Comparison of ENCODE assay signal across 1 cellular context in the genomic region with DNA sequence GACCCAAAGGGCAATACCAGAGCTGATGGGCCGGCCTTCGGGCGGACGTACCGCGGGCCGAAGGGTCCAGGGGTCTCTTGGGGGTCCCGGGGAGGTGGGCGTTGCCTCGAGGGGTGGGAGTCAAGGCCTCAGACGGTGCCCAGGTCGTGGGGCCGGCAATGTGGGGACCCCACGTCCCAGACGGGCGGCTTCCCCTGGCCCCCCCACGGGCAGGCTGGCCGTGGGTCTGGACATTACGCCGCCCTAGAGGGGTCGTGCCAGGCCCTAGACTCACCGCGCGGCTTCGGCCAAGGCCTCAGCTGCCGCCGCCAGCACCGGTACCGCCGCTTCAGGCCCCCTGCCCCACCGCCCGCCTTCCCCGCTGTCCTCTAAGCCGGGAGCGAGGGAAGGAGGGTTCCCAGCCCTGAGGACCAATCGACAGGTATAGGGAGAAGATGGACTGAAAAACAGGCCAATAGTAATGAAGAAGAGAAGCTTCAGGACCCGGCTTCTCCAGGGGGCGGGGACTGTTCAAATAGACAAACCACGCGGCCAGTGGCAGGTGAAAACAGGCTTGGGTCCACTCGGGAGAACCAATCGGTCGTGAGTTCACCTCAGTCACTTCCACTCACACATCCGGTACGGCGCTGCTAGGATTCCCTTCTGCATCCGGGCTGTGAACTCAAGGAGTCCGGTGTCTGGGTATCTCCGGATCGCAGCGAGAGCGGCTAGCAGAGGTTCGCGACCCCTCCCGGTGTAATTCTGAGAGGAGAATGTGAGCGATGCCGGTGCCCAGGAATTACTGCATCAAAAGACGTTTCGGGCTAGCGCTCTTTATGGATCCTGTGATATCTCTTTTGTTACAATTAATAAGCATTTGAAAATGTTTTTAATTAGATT.
A peak's percentile ranks its signal among the peaks of the same experiment; 100 is the strongest.
TF ChIP-seq lines count a peak whose summit lies in the region.

A gene (minus strand): TSS at position 381 of the 879 bp plus-strand sequence. CDS start 3,142 bp downstream, outside the sequence.

TF ChIP-seq in HepG2, 621 proteins besides CTCF, POLR2A, EP300 and RAD21 (continued from another document and continues in another):
- TF ChIP-seq, protein P1, sequence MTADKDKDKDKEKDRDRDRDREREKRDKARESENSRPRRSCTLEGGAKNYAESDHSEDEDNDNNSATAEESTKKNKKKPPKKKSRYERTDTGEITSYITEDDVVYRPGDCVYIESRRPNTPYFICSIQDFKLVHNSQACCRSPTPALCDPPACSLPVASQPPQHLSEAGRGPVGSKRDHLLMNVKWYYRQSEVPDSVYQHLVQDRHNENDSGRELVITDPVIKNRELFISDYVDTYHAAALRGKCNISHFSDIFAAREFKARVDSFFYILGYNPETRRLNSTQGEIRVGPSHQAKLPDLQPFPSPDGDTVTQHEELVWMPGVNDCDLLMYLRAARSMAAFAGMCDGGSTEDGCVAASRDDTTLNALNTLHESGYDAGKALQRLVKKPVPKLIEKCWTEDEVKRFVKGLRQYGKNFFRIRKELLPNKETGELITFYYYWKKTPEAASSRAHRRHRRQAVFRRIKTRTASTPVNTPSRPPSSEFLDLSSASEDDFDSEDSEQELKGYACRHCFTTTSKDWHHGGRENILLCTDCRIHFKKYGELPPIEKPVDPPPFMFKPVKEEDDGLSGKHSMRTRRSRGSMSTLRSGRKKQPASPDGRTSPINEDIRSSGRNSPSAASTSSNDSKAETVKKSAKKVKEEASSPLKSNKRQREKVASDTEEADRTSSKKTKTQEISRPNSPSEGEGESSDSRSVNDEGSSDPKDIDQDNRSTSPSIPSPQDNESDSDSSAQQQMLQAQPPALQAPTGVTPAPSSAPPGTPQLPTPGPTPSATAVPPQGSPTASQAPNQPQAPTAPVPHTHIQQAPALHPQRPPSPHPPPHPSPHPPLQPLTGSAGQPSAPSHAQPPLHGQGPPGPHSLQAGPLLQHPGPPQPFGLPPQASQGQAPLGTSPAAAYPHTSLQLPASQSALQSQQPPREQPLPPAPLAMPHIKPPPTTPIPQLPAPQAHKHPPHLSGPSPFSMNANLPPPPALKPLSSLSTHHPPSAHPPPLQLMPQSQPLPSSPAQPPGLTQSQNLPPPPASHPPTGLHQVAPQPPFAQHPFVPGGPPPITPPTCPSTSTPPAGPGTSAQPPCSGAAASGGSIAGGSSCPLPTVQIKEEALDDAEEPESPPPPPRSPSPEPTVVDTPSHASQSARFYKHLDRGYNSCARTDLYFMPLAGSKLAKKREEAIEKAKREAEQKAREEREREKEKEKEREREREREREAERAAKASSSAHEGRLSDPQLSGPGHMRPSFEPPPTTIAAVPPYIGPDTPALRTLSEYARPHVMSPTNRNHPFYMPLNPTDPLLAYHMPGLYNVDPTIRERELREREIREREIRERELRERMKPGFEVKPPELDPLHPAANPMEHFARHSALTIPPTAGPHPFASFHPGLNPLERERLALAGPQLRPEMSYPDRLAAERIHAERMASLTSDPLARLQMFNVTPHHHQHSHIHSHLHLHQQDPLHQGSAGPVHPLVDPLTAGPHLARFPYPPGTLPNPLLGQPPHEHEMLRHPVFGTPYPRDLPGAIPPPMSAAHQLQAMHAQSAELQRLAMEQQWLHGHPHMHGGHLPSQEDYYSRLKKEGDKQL (CRISPR knock-in tag; IDR thresholded peaks at IDR 0.05; ENCODE audit: low read depth), result 0 out of 2 replicates have a peak, but pooled peaks have one; percentile 33
- TF ChIP-seq HDAC2 (CRISPR knock-in tag; IDR thresholded peaks at IDR 0.05) (peak; percentile 87; the same call in 1 of the 2 replicates), NONO (IDR thresholded peaks at IDR 0.05) (no peak), NONO (CRISPR knock-in tag; conservative IDR thresholded peaks at IDR 0.05) (0 out of 2 replicates have a peak, but pooled peaks have one; percentile 61), ZNF552 (CRISPR knock-in tag; IDR thresholded peaks at IDR 0.05; ENCODE audit: borderline replicate concordance) (no peak), ZNF816 (CRISPR knock-in tag; IDR thresholded peaks at IDR 0.05; ENCODE audit: borderline replicate concordance) (no peak), ZZZ3 (CRISPR knock-in tag; IDR thresholded peaks at IDR 0.05; ENCODE audit: borderline replicate concordance) (peak; percentile 49; the same call in 1 of the 2 replicates), SP4 (CRISPR knock-in tag; IDR thresholded peaks at IDR 0.05) (peak; percentile 91), ZNF253 (CRISPR knock-in tag; IDR thresholded peaks at IDR 0.05; ENCODE audit: borderline replicate concordance) (no peak), ZFP1 (CRISPR knock-in tag; IDR thresholded peaks at IDR 0.05) (0 out of 2 replicates have a peak, but pooled peaks have one; percentile 55), SIN3B (IDR thresholded peaks at IDR 0.05; ENCODE audit: low read length) (peak; percentile 80; the same call in 1 of the 2 replicates), TBL1XR1 (IDR thresholded peaks at IDR 0.05; ENCODE audit: borderline replicate concordance, low read length, partially characterized antibody) (peak; percentile 69), KDM6A (CRISPR knock-in tag; IDR thresholded peaks at IDR 0.05; ENCODE audit: low read depth) (0 out of 2 replicates have a peak, but pooled peaks have one; percentile 13), RFXAP (CRISPR knock-in tag; IDR thresholded peaks at IDR 0.05; ENCODE audit: borderline replicate concordance) (peak; percentile 54), PHF5A (CRISPR knock-in tag; IDR thresholded peaks at IDR 0.05; ENCODE audit: low read depth, unreplicated experiment) (peak; percentile 60), RXRB (CRISPR knock-in tag; IDR thresholded peaks at IDR 0.05; ENCODE audit: borderline replicate concordance) (peak; percentile 74; the same call in 1 of the 2 replicates), KDM1A (CRISPR knock-in tag; IDR thresholded peaks at IDR 0.05) (no peak), SP2 (CRISPR knock-in tag; IDR thresholded peaks at IDR 0.05) (peak; percentile 98), POLR2AphosphoS5 (IDR thresholded peaks at IDR 0.05; ENCODE audit: low read depth, low read length) (peak; percentile 79), REXO4 (CRISPR knock-in tag; IDR thresholded peaks at IDR 0.05; ENCODE audit: borderline replicate concordance) (no peak), KLF12 (CRISPR knock-in tag; IDR thresholded peaks at IDR 0.05; ENCODE audit: borderline replicate concordance) (peak; percentile 79; the same call in 1 of the 2 replicates), SP5 (CRISPR knock-in tag; IDR thresholded peaks at IDR 0.05; ENCODE audit: borderline replicate concordance, low read depth) (0 out of 2 replicates have a peak, but pooled peaks have one; percentile 24), TCF12 (IDR thresholded peaks at IDR 0.05) (no peak), TCF12 (CRISPR knock-in tag; IDR thresholded peaks at IDR 0.05) (no peak), ESRRA (CRISPR knock-in tag; IDR thresholded peaks at IDR 0.05; ENCODE audit: low read depth) (peak; percentile 50; the same call in 1 of the 2 replicates), FOXO1 (CRISPR knock-in tag; IDR thresholded peaks at IDR 0.05) (no peak; the same call in 1 of the 2 replicates), FOSL1 (CRISPR knock-in tag; IDR thresholded peaks at IDR 0.05; ENCODE audit: borderline replicate concordance) (no peak), MXD4 (CRISPR knock-in tag; IDR thresholded peaks at IDR 0.05) (0 out of 2 replicates have a peak, but pooled peaks have one; percentile 52)
- TF ChIP-seq, protein P2, sequence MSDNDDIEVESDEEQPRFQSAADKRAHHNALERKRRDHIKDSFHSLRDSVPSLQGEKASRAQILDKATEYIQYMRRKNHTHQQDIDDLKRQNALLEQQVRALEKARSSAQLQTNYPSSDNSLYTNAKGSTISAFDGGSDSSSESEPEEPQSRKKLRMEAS (IDR thresholded peaks at IDR 0.05), result peak; percentile 59
- TF ChIP-seq, protein P3, sequence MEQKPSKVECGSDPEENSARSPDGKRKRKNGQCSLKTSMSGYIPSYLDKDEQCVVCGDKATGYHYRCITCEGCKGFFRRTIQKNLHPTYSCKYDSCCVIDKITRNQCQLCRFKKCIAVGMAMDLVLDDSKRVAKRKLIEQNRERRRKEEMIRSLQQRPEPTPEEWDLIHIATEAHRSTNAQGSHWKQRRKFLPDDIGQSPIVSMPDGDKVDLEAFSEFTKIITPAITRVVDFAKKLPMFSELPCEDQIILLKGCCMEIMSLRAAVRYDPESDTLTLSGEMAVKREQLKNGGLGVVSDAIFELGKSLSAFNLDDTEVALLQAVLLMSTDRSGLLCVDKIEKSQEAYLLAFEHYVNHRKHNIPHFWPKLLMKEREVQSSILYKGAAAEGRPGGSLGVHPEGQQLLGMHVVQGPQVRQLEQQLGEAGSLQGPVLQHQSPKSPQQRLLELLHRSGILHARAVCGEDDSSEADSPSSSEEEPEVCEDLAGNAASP (CRISPR knock-in tag; IDR thresholded peaks at IDR 0.05; ENCODE audit: borderline replicate concordance), result peak; percentile 78; the same call in 1 of the 2 replicates
- TF ChIP-seq, protein P4, sequence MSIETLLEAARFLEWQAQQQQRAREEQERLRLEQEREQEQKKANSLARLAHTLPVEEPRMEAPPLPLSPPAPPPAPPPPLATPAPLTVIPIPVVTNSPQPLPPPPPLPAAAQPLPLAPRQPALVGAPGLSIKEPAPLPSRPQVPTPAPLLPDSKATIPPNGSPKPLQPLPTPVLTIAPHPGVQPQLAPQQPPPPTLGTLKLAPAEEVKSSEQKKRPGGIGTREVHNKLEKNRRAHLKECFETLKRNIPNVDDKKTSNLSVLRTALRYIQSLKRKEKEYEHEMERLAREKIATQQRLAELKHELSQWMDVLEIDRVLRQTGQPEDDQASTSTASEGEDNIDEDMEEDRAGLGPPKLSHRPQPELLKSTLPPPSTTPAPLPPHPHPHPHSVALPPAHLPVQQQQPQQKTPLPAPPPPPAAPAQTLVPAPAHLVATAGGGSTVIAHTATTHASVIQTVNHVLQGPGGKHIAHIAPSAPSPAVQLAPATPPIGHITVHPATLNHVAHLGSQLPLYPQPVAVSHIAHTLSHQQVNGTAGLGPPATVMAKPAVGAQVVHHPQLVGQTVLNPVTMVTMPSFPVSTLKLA (IDR thresholded peaks at IDR 0.05), result peak; percentile 73
- TF ChIP-seq, protein P5, sequence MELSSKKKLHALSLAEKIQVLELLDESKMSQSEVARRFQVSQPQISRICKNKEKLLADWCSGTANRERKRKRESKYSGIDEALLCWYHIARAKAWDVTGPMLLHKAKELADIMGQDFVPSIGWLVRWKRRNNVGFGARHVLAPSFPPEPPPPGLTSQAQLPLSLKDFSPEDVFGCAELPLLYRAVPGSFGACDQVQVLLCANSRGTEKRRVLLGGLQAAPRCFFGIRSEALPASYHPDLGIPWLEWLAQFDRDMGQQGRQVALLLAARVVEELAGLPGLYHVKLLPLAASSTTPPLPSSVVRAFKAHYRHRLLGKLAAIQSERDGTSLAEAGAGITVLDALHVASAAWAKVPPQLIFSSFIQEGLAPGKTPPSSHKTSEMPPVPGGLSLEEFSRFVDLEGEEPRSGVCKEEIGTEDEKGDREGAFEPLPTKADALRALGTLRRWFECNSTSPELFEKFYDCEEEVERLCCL (CRISPR knock-in tag; IDR thresholded peaks at IDR 0.05; ENCODE audit: borderline replicate concordance), result no peak; the same call in 1 of the 2 replicates
- TF ChIP-seq, protein P6, sequence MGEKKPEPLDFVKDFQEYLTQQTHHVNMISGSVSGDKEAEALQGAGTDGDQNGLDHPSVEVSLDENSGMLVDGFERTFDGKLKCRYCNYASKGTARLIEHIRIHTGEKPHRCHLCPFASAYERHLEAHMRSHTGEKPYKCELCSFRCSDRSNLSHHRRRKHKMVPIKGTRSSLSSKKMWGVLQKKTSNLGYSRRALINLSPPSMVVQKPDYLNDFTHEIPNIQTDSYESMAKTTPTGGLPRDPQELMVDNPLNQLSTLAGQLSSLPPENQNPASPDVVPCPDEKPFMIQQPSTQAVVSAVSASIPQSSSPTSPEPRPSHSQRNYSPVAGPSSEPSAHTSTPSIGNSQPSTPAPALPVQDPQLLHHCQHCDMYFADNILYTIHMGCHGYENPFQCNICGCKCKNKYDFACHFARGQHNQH (CRISPR knock-in tag; IDR thresholded peaks at IDR 0.05), result peak; percentile 75; the same call in 1 of the 2 replicates
- TF ChIP-seq, protein P7, sequence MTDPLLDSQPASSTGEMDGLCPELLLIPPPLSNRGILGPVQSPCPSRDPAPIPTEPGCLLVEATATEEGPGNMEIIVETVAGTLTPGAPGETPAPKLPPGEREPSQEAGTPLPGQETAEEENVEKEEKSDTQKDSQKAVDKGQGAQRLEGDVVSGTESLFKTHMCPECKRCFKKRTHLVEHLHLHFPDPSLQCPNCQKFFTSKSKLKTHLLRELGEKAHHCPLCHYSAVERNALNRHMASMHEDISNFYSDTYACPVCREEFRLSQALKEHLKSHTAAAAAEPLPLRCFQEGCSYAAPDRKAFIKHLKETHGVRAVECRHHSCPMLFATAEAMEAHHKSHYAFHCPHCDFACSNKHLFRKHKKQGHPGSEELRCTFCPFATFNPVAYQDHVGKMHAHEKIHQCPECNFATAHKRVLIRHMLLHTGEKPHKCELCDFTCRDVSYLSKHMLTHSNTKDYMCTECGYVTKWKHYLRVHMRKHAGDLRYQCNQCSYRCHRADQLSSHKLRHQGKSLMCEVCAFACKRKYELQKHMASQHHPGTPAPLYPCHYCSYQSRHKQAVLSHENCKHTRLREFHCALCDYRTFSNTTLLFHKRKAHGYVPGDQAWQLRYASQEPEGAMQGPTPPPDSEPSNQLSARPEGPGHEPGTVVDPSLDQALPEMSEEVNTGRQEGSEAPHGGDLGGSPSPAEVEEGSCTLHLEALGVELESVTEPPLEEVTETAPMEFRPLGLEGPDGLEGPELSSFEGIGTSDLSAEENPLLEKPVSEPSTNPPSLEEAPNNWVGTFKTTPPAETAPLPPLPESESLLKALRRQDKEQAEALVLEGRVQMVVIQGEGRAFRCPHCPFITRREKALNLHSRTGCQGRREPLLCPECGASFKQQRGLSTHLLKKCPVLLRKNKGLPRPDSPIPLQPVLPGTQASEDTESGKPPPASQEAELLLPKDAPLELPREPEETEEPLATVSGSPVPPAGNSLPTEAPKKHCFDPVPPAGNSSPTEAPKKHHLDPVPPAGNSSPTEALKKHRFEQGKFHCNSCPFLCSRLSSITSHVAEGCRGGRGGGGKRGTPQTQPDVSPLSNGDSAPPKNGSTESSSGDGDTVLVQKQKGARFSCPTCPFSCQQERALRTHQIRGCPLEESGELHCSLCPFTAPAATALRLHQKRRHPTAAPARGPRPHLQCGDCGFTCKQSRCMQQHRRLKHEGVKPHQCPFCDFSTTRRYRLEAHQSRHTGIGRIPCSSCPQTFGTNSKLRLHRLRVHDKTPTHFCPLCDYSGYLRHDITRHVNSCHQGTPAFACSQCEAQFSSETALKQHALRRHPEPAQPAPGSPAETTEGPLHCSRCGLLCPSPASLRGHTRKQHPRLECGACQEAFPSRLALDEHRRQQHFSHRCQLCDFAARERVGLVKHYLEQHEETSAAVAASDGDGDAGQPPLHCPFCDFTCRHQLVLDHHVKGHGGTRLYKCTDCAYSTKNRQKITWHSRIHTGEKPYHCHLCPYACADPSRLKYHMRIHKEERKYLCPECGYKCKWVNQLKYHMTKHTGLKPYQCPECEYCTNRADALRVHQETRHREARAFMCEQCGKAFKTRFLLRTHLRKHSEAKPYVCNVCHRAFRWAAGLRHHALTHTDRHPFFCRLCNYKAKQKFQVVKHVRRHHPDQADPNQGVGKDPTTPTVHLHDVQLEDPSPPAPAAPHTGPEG (CRISPR knock-in tag; IDR thresholded peaks at IDR 0.05), result no peak
